Comparison of ENCODE assay signal across 8 cellular contexts in genomic region chr2:117771969-117772630, GRCh38. TPM values are rescaled to one million over a fixed set of nuclear protein-coding genes. Genes with fewer than 3 reads are reported as not detected.
DNase-seq lines count a peak whose midpoint lies in the region; ATAC-seq, FAIRE-seq and TF ChIP-seq lines count a peak whose summit lies in the region.

No MANE protein-coding gene starts in this region.

- H3K4me2 ChIP-seq in A549 = no peak overlapping the region
- no peak overlapping the region for H3K4me2 ChIP-seq in OCI-LY7 (ENCODE audit: low read length)

- POLR2A ChIA-PET in A549 (lab: Yijun Ruan, JAX) (no interaction called here), OCI-LY7 (lab: Charles Lee) (interaction anchor here (0.7 kb wide), 2 partner anchors 76 to 807 kb away, joined by 3 read pairs; no protein-coding TSS in a partner anchor)

- CTCF ChIA-PET in A549 (lab: Yijun Ruan, JAX) = interaction anchor here (1.0 to 1.2 kb wide), 3 partner anchors 39 to 1244 kb away, joined by 3 to 4 read pairs (median 4); no protein-coding TSS in a partner anchor
- CTCF ChIA-PET in OCI-LY7 (lab: Charles Lee; ENCODE audit: unreplicated experiment) = interaction anchor here (0.6 kb wide), 1 partner anchor 714 kb away, joined by 3 read pairs; no protein-coding TSS in a partner anchor

- FAIRE-seq in A549 (lab: Jason Lieb, UNC) = no peak

- peak; percentile 6 to 38 for DNase-seq in A549 (ENCODE audit: low read depth in 1 of 2, low spot score in 1 of 2)
- DNase-seq in H7 = peak; percentile 14
- DNase-seq in OCI-LY7 (ENCODE audit: low spot score) = peak; percentile 29
- DNase-seq in fibroblast of the aortic adventitia (ENCODE audit: low read depth) = peak; percentile 40
- DNase-seq in GM19240 (ENCODE audit: insufficient read length, low spot score) = no peak
- DNase-seq in MG63 = no peak

- no peaks in the 10 kb centered on the region for H4K20me1 ChIP-seq in OCI-LY7 (ENCODE audit: insufficient read depth, low read length)

- H3K36me3 ChIP-seq in H7 (replicated peaks; ENCODE audit: control insufficient read depth, insufficient read depth, low read length) = no peaks in the 10 kb centered on the region
- H3K36me3 ChIP-seq in OCI-LY7 (ENCODE audit: insufficient read depth, low read length) = no peaks in the 10 kb centered on the region
- H3K36me3 ChIP-seq in MG63 = no peaks in the 10 kb centered on the region

- WGBS in A549 (ENCODE audit: missing lambda C conversion rate) = 0% methylated on average over 4 of the region's 4 CpGs

- no peaks in the 10 kb centered on the region for H3K27me3 ChIP-seq in H7 (ENCODE audit: control insufficient read depth, insufficient read depth, low read length)
- H3K27me3 ChIP-seq in MG63 = no peaks in the 10 kb centered on the region

- intact Hi-C loops in OCI-LY7 (cut with micrococcal nuclease; ENCODE audit: unreplicated experiment) = loop anchor here (2.0 kb wide), 1 partner anchor 301 kb away; no protein-coding TSS in a partner anchor

- no peak for TF ChIP-seq EP300 in A549 (IDR thresholded peaks at IDR 0.05)

- peak; percentile 54 to 76; a peak in 4 of 6 replicates for ATAC-seq in A549
- no peak for ATAC-seq in HG02938 (IDR thresholded peaks at IDR 0.05; ENCODE audit: unreplicated experiment)
- ATAC-seq in GM19467 (IDR thresholded peaks at IDR 0.05; ENCODE audit: unreplicated experiment) = no peak

- H3K9me2 ChIP-seq in OCI-LY7 (ENCODE audit: insufficient read depth, low read length) = no peaks in the 10 kb centered on the region

- H3K4me1 ChIP-seq in A549 (no peaks in the 10 kb centered on the region), OCI-LY7 (ENCODE audit: insufficient read depth, low read length, poor library complexity, severe bottlenecking) (no peaks in the 10 kb centered on the region)

- H3K4me3 ChIP-seq in A549 = no peak overlapping the region
- no peak overlapping the region for H3K4me3 ChIP-seq in H7 (ENCODE audit: insufficient read depth, low read depth, low read length)
- H3K4me3 ChIP-seq in OCI-LY7 (ENCODE audit: low read depth, low read length, poor library complexity, severe bottlenecking) = no peak overlapping the region
- H3K4me3 ChIP-seq in fibroblast of the aortic adventitia (ENCODE audit: low read depth, low read length) = no peak overlapping the region
- no peak overlapping the region for H3K4me3 ChIP-seq in MG63

- H3K79me2 ChIP-seq in OCI-LY7 (ENCODE audit: insufficient read depth, low read depth, low read length) = no peaks in the 10 kb centered on the region

- no peak overlapping the region for H2AFZ ChIP-seq in OCI-LY7 (ENCODE audit: low read length)

- no TSS peak for BruUV-seq in OCI-LY7 (replicated peaks; lab: Mats Ljungman, UMichigan)

- no peak overlapping the region for H3K27ac ChIP-seq in A549
- no peak overlapping the region for H3K27ac ChIP-seq in OCI-LY7 (ENCODE audit: low read depth, low read length, poor library complexity, severe bottlenecking)

- TF ChIP-seq RAD21 in A549 (conservative IDR thresholded peaks at IDR 0.05 in 1 of 2, IDR thresholded peaks at IDR 0.05 in 1 of 2) = peak; percentile 68

- no peak for TF ChIP-seq POLR2A in A549 (IDR thresholded peaks at IDR 0.05; ENCODE audit: low read length)

- no peaks in the 10 kb centered on the region for H3K9me3 ChIP-seq in A549
- H3K9me3 ChIP-seq in OCI-LY7 (ENCODE audit: low read length) = no peaks in the 10 kb centered on the region
- H3K9me3 ChIP-seq in MG63 = 0 out of 2 replicates have a peak, but pooled peaks cover 2% of the 10 kb centered on the region

- peak; percentile 64 for TF ChIP-seq CTCF in A549 (IDR thresholded peaks at IDR 0.05)
- TF ChIP-seq CTCF in OCI-LY7 (conservative IDR thresholded peaks at IDR 0.05; ENCODE audit: low read length) = peak; percentile 78
- TF ChIP-seq CTCF in fibroblast of the aortic adventitia (IDR thresholded peaks at IDR 0.05; ENCODE audit: insufficient read depth, low read length) = peak; percentile 21

TF ChIP-seq in A549, 52 proteins besides CTCF, POLR2A, EP300 and RAD21:
- 0 out of 3 replicates have a peak, but pooled peaks have one; percentile 34 for TF ChIP-seq SMC3 (IDR thresholded peaks at IDR 0.05)
- no peak for TF ChIP-seq HEYL (CRISPR knock-in tag; IDR thresholded peaks at IDR 0.05)

RNA-seq across cellular contexts. Expression of gene DDX18, which starts 42.4 kb away (rescaled TPM):
- polyA plus RNA-seq in A549 (2011; rRNA removed) = 106 and 115 TPM in 2 replicates
- polyA plus RNA-seq in A549 (2012; cell fraction: cytosol; rRNA removed) = 31.4 and 33.8 TPM in 2 replicates
- 28.1 and 32.7 TPM in 2 replicates for polyA plus RNA-seq in A549 (2012; cell fraction: nucleus; rRNA removed)
- polyA plus RNA-seq in A549 (2017; fragmentation: RNase III; extraction: RNeasy Plus Mini Kit Qiagen cat#74134 plus additional on column Dnase treatment) = 66.6 to 82.6 TPM (median 67.5 TPM) in 3 replicates
- 59.1 and 72.5 TPM in 2 replicates for polyA minus RNA-seq in A549 (2011; rRNA and poly(A)+ RNA removed)
- total RNA-seq in H7 (2014; rRNA removed; shearing (Covaris generic)) = 74.3 and 91.3 TPM in 2 replicates
- total RNA-seq in OCI-LY7 (2014; rRNA removed; shearing (Covaris generic)) = 61.1 and 68.5 TPM in 2 replicates
- 146 and 160 TPM in 2 replicates for total RNA-seq in OCI-LY7 (2022)
- 30.9 and 48.3 TPM in 2 replicates for total RNA-seq in fibroblast of the aortic adventitia (ENCODE audit: low replicate concordance)
- total RNA-seq in MG63 (2014; rRNA removed; shearing (Covaris generic); ENCODE audit: low replicate concordance) = 40.2 and 46.7 TPM in 2 replicates

Comparison
In these comparisons a context has a peak if more than half of its experiments do, and no peak if none do; other contexts are left out.
1. ATAC-seq: peak in A549 (2 of 2); none in HG02938 (single experiment) and GM19467 (single experiment).
2. DNase-seq: peak in A549 (2 of 2), H7 (single experiment), OCI-LY7 (single experiment) and fibroblast of the aortic adventitia (single experiment); none in GM19240 (single experiment) and MG63 (single experiment).
3. CTCF ChIP-seq: peak in every context shown above with its lines; median percentile 78 in OCI-LY7; 64 in A549; 21 in fibroblast of the aortic adventitia.